Comparison of ENCODE assay signal across 23 cellular contexts in genomic region chr3:58230876-58231552, GRCh38. TPM values are rescaled to one million over a fixed set of nuclear protein-coding genes. Genes with fewer than 3 reads are reported as not detected.
"Had no signal": no experiment of that assay in that cellular context is flagged by ENCODE, and none has a peak within 500 bp of the region (broad histone marks: within the 10 kb centered on the region; RNA-seq: fewer than 3 reads in every experiment).

No MANE protein-coding gene starts in this region.

- H3K4me1 Mint-ChIP-seq: activated naive CD4-positive, alpha-beta T cell treated with anti-CD3 and anti-CD28 coated beads, Interleukin-2, amount 10 ng/mL, durations not matched to agents 7 days and 5 days; activated T-helper 17 cell treated with anti-CD3 and anti-CD28 coated beads, Interleukin-2, amount 50 U/mL, for 72 hours had no signal

- H3K4me3 Mint-ChIP-seq: activated CD4-positive, alpha-beta memory T cell treated with anti-CD3 and anti-CD28 coated beads for 36 hours; activated CD4-positive, alpha-beta T cell treated with anti-CD3 and anti-CD28 coated beads, Interleukin-2, amount 10 ng/mL, durations not matched to agents 7 days and 5 days; activated naive CD4-positive, alpha-beta T cell treated with anti-CD3 and anti-CD28 coated beads, Interleukin-2, amount 10 ng/mL, durations not matched to agents 7 days and 5 days; activated naive CD8-positive, alpha-beta T cell treated with anti-CD3 and anti-CD28 coated beads, Interleukin-2, amount 10 ng/mL, durations not matched to agents 7 days and 5 days; activated T-helper 17 cell treated with anti-CD3 and anti-CD28 coated beads, Interleukin-2, amount 50 U/mL, for 72 hours; T-helper 17 cell had no signal

- H3K9me3 ChIP-seq: adrenal gland had no signal

- H2AFZ ChIP-seq: PC-9 had no signal

- H3K27ac ChIP-seq: adrenal gland, PC-9 had no signal

- H3K4me3 ChIP-seq: adrenal gland, PC-9 had no signal

- H3K27ac Mint-ChIP-seq: activated CD4-positive, alpha-beta memory T cell treated with anti-CD3 and anti-CD28 coated beads for 36 hours; activated CD4-positive, alpha-beta T cell treated with anti-CD3 and anti-CD28 coated beads, Interleukin-2, amount 10 ng/mL, durations not matched to agents 7 days and 5 days; activated naive CD4-positive, alpha-beta T cell treated with anti-CD3 and anti-CD28 coated beads, Interleukin-2, amount 10 ng/mL, durations not matched to agents 7 days and 5 days; activated naive CD8-positive, alpha-beta T cell treated with anti-CD3 and anti-CD28 coated beads, Interleukin-2, amount 10 ng/mL, durations not matched to agents 7 days and 5 days; activated T-helper 17 cell treated with anti-CD3 and anti-CD28 coated beads, Interleukin-2, amount 50 U/mL, for 72 hours had no signal

- H3K9me3 Mint-ChIP-seq: activated CD4-positive, alpha-beta memory T cell treated with anti-CD3 and anti-CD28 coated beads for 36 hours; activated CD4-positive, alpha-beta T cell treated with anti-CD3 and anti-CD28 coated beads, Interleukin-2, amount 10 ng/mL, durations not matched to agents 7 days and 5 days; activated naive CD4-positive, alpha-beta T cell treated with anti-CD3 and anti-CD28 coated beads, Interleukin-2, amount 10 ng/mL, durations not matched to agents 7 days and 5 days; activated naive CD8-positive, alpha-beta T cell treated with anti-CD3 and anti-CD28 coated beads, Interleukin-2, amount 10 ng/mL, durations not matched to agents 7 days and 5 days; activated T-helper 17 cell treated with anti-CD3 and anti-CD28 coated beads, Interleukin-2, amount 50 U/mL, for 72 hours had no signal

- H3K36me3 ChIP-seq: adrenal gland had no signal

- DNase-seq: activated CD4-positive, alpha-beta memory T cell treated with anti-CD3 and anti-CD28 coated beads for 36 hours; activated CD4-positive, alpha-beta T cell treated with anti-CD3 and anti-CD28 coated beads, Interleukin-2, amount 10 ng/mL, durations not matched to agents 7 days and 5 days; activated CD4-positive, CD25-positive, alpha-beta regulatory T cell; activated CD8-positive, alpha-beta memory T cell treated with anti-CD3 and anti-CD28 coated beads for 24 hours; activated gamma-delta T cell; activated naive CD4-positive, alpha-beta T cell treated with anti-CD3 and anti-CD28 coated beads, Interleukin-2, amount 10 ng/mL, durations not matched to agents 7 days and 5 days; activated naive CD8-positive, alpha-beta T cell treated with anti-CD3 and anti-CD28 coated beads, Interleukin-2, amount 10 ng/mL, durations not matched to agents 7 days and 5 days; activated T-cell treated with anti-CD3 and anti-CD28 coated beads for 4 hours; activated T-cell treated with anti-CD3 and anti-CD28 coated beads, Interleukin-2, amount 50 U/mL, for 48 hours; adrenal gland; aorta; central memory CD4-positive, alpha-beta T cell; Kasumi-1; NCI-H1105 treated with DMSO at 0.1 percent for 48 hours; NCI-H1436 treated with DMSO at 0.1 percent for 48 hours; NCI-H187; NCI-H2081; PC-9; SHP77 treated with DMSO at 0.1 percent for 48 hours; T-helper 17 cell; T-helper 9 cell had no signal

- H3K27me3 ChIP-seq: adrenal gland had no signal

- H3K4me2 ChIP-seq: PC-9 had no signal

- H3K36me3 Mint-ChIP-seq: activated CD4-positive, alpha-beta memory T cell treated with anti-CD3 and anti-CD28 coated beads for 36 hours; activated naive CD4-positive, alpha-beta T cell treated with anti-CD3 and anti-CD28 coated beads, Interleukin-2, amount 10 ng/mL, durations not matched to agents 7 days and 5 days; activated naive CD8-positive, alpha-beta T cell treated with anti-CD3 and anti-CD28 coated beads, Interleukin-2, amount 10 ng/mL, durations not matched to agents 7 days and 5 days had no signal

- ATAC-seq: activated T-helper 17 cell treated with anti-CD3 and anti-CD28 coated beads, Interleukin-2, amount 50 U/mL, for 72 hours; T-helper 17 cell had no signal

- H3K4me1 ChIP-seq: adrenal gland had no signal

RNA-seq across cellular contexts. Expression of gene DNASE1L3, which starts 20.2 kb away (rescaled TPM):
- total RNA-seq: activated CD4-positive, alpha-beta memory T cell treated with anti-CD3 and anti-CD28 coated beads for 36 hours; activated CD4-positive, alpha-beta T cell treated with anti-CD3 and anti-CD28 coated beads, Interleukin-2, amount 10 ng/mL, durations not matched to agents 7 days and 5 days; activated naive CD8-positive, alpha-beta T cell treated with anti-CD3 and anti-CD28 coated beads, Interleukin-2, amount 10 ng/mL, durations not matched to agents 7 days and 5 days; activated T-helper 17 cell treated with anti-CD3 and anti-CD28 coated beads, Interleukin-2, amount 50 U/mL, for 72 hours; bronchial epithelial cell; PC-9 had no signal
